ENCODE assay signal across 24 cellular contexts in genomic region chr19:53109527-53109926, GRCh38.
"Had no signal": no experiment of that assay in that cellular context is flagged by ENCODE, and none has a peak within 500 bp of the region (broad histone marks: within the 10 kb centered on the region; RNA-seq: fewer than 3 reads in every experiment).

No MANE protein-coding gene starts in this region.

- H3K4me3 Mint-ChIP-seq: stimulated activated effector memory CD8-positive, alpha-beta T cell treated with anti-CD3 and anti-CD28 coated beads, Interleukin-12 subunit alpha, Interleukin-12 subunit beta, amount 100 ng/mL, for 72 hours; stimulated activated memory B cell treated with anti-CD40 and anti-IgM and Interleukin-4, amounts not matched to agents 10 μg/mL and 1 μg/mL and 100 μg/mL, for 72 hours; stimulated activated naive B cell treated with anti-CD40 and anti-IgM and Interleukin-4, amounts not matched to agents 10 μg/mL and 1 μg/mL and 100 μg/mL, for 72 hours; stimulated activated naive CD8-positive, alpha-beta T cell treated with anti-CD3 and anti-CD28 coated beads, Interleukin-15, amount 100 ng/mL, for 72 hours; stimulated activated naive CD8-positive, alpha-beta T cell treated with anti-CD3 and anti-CD28 coated beads, Interleukin-15, Interleukin-2, amounts not matched to agents 100 ng/mL and 50 ng/mL, for 24 hours; type B pancreatic cell had no signal

- H3K36me3 Mint-ChIP-seq: stimulated activated effector memory CD8-positive, alpha-beta T cell treated with anti-CD3 and anti-CD28 coated beads, Interleukin-12 subunit alpha, Interleukin-12 subunit beta, amount 100 ng/mL, for 72 hours had no signal

- ATAC-seq: stimulated activated effector memory CD8-positive, alpha-beta T cell treated with anti-CD3 and anti-CD28 coated beads, Interleukin-12 subunit alpha, Interleukin-12 subunit beta, amount 100 ng/mL, for 72 hours; stimulated activated memory B cell treated with anti-CD40 and anti-IgM and Interleukin-4, amounts not matched to agents 10 μg/mL and 1 μg/mL and 100 μg/mL, for 72 hours; stimulated activated naive B cell treated with anti-CD40 and anti-IgM and Interleukin-4, amounts not matched to agents 10 μg/mL and 1 μg/mL and 100 μg/mL, for 72 hours; stimulated activated naive CD8-positive, alpha-beta T cell treated with anti-CD3 and anti-CD28 coated beads, Interleukin-15, amount 100 ng/mL, for 72 hours; stimulated activated naive CD8-positive, alpha-beta T cell treated with anti-CD3 and anti-CD28 coated beads, Interleukin-15, Interleukin-2, amounts not matched to agents 100 U/mL and 50 U/mL, for 24 hours; upper lobe of right lung had no signal

- H3K4me1 Mint-ChIP-seq: stimulated activated effector memory CD8-positive, alpha-beta T cell treated with anti-CD3 and anti-CD28 coated beads, Interleukin-12 subunit alpha, Interleukin-12 subunit beta, amount 100 ng/mL, for 72 hours; stimulated activated memory B cell treated with anti-CD40 and anti-IgM and Interleukin-4, amounts not matched to agents 10 μg/mL and 1 μg/mL and 100 μg/mL, for 72 hours; stimulated activated naive CD8-positive, alpha-beta T cell treated with anti-CD3 and anti-CD28 coated beads, Interleukin-15, amount 100 ng/mL, for 72 hours had no signal

- H3K9me3 Mint-ChIP-seq: type B pancreatic cell had no signal

- H3K27ac Mint-ChIP-seq: stimulated activated effector memory CD8-positive, alpha-beta T cell treated with anti-CD3 and anti-CD28 coated beads, Interleukin-12 subunit alpha, Interleukin-12 subunit beta, amount 100 ng/mL, for 72 hours; stimulated activated memory B cell treated with anti-CD40 and anti-IgM and Interleukin-4, amounts not matched to agents 10 μg/mL and 1 μg/mL and 100 μg/mL, for 72 hours; stimulated activated naive B cell treated with anti-CD40 and anti-IgM and Interleukin-4, amounts not matched to agents 10 μg/mL and 1 μg/mL and 100 μg/mL, for 72 hours; stimulated activated naive CD8-positive, alpha-beta T cell treated with anti-CD3 and anti-CD28 coated beads, Interleukin-15, amount 100 ng/mL, for 72 hours; stimulated activated naive CD8-positive, alpha-beta T cell treated with anti-CD3 and anti-CD28 coated beads, Interleukin-15, Interleukin-2, amounts not matched to agents 100 ng/mL and 50 ng/mL, for 24 hours; type B pancreatic cell had no signal

- H3K27me3 Mint-ChIP-seq: stimulated activated memory B cell treated with anti-CD40 and anti-IgM and Interleukin-4, amounts not matched to agents 10 μg/mL and 1 μg/mL and 100 μg/mL, for 72 hours; stimulated activated naive B cell treated with anti-CD40 and anti-IgM and Interleukin-4, amounts not matched to agents 10 μg/mL and 1 μg/mL and 100 μg/mL, for 72 hours; stimulated activated naive CD8-positive, alpha-beta T cell treated with anti-CD3 and anti-CD28 coated beads, Interleukin-15, amount 100 ng/mL, for 72 hours; type B pancreatic cell had no signal

- DNase-seq: stimulated activated CD4-positive, alpha-beta T cell treated with anti-CD3 and anti-CD28 coated beads, Interleukin-2, amount 100 ng/mL, for 48 hours; stimulated activated CD4-positive, alpha-beta T cell treated with anti-CD3 and anti-CD28 coated beads, Interleukin-4, amount 100 ng/mL, for 1 hour; stimulated activated CD4-positive, alpha-beta T cell treated with anti-CD3 and anti-CD28 coated beads, Interleukin-4, amount 100 ng/mL, for 24 hours; stimulated activated CD4-positive, alpha-beta T cell treated with anti-CD3 and anti-CD28 coated beads, Interleukin-4, amount 100 ng/mL, for 4 hours; stimulated activated CD8-positive, alpha-beta memory T cell treated with anti-CD3 and anti-CD28 coated beads, Interleukin-4, amount 100 ng/mL, for 48 hours; stimulated activated naive B cell treated with anti-CD40 and anti-IgM and Interleukin-4, amounts not matched to agents 10 μg/mL and 1 μg/mL and 100 μg/mL, for 72 hours; stimulated activated naive CD4-positive, alpha-beta T cell; stimulated activated naive CD4-positive, alpha-beta T cell treated with Interleukin-2 at 50 U/mL for 16 hours; stimulated activated naive CD8-positive, alpha-beta T cell treated with anti-CD3 and anti-CD28 coated beads, Interleukin-15, amount 100 ng/mL, for 72 hours; stimulated activated naive CD8-positive, alpha-beta T cell treated with anti-CD3 and anti-CD28 coated beads, Interleukin-15, Interleukin-2, amounts not matched to agents 100 U/mL and 50 U/mL, for 24 hours; stomach; substantia nigra; testis; thyroid gland; tibial artery; transverse colon; trophoblast cell; upper lobe of left lung; upper lobe of right lung; uterus had no signal
